Comparison of ENCODE assay signal across 25 cellular contexts in genomic region chr20:51043811-51044210, GRCh38. TPM values are rescaled to one million over a fixed set of nuclear protein-coding genes. Genes with fewer than 3 reads are reported as not detected.
DNase-seq lines count a peak whose midpoint lies in the region; ATAC-seq, FAIRE-seq and TF ChIP-seq lines count a peak whose summit lies in the region.
"Had no signal": no experiment of that assay in that cellular context is flagged by ENCODE, and none has a peak within 500 bp of the region (broad histone marks: within the 10 kb centered on the region; RNA-seq: fewer than 3 reads in every experiment).

No MANE protein-coding gene starts in this region.

- no peak overlapping the region for H3K4me2 ChIP-seq in GM23248 (ENCODE audit: unreplicated experiment)
- no peak overlapping the region for H3K4me2 ChIP-seq in PC-3 (ENCODE audit: low read length)
- H3K4me2 ChIP-seq in mesenchymal stem cell (ENCODE audit: low read length, poor library complexity, severe bottlenecking), result no peak overlapping the region

- no peak overlapping the region for H4K91ac ChIP-seq in mesenchymal stem cell (ENCODE audit: low read length)

- H3K9me3 ChIP-seq in GM23248 (ENCODE audit: low read depth), result no peaks in the 10 kb centered on the region
- H3K9me3 ChIP-seq in PC-3 (ENCODE audit: low read length), result no peaks in the 10 kb centered on the region
- H3K9me3 ChIP-seq in mesenchymal stem cell (ENCODE audit: control insufficient read depth, low read length), result peaks cover 8% of the 10 kb centered on the region
- H3K9me3 ChIP-seq in upper lobe of left lung, result peaks cover 0 to 5% (median 2%) of the 10 kb centered on the region in 4 donors
- H3K9me3 ChIP-seq: prostate gland had no signal

- no peak overlapping the region for H3K4ac ChIP-seq in mesenchymal stem cell (ENCODE audit: low read depth in 1 of 2, low read length in 2 of 2)

- H3K27ac ChIP-seq in GM23248, result no peak overlapping the region
- no peak overlapping the region for H3K27ac ChIP-seq in PC-3 (ENCODE audit: low read length)
- H3K27ac ChIP-seq in mesenchymal stem cell (ENCODE audit: low read length, poor library complexity, severe bottlenecking), result no peak overlapping the region
- no peak overlapping the region for H3K27ac ChIP-seq in upper lobe of left lung
- H3K27ac ChIP-seq: body of pancreas, prostate gland, sigmoid colon had no signal

- H2AK5ac ChIP-seq in mesenchymal stem cell (ENCODE audit: low read length, severe bottlenecking), result no peak overlapping the region

- H3K18ac ChIP-seq in mesenchymal stem cell (ENCODE audit: low read depth in 1 of 2, low read length in 2 of 2), result no peak overlapping the region

- no peaks in the 10 kb centered on the region for H3K27me3 ChIP-seq in GM23248 (replicated peaks; ENCODE audit: insufficient read depth)
- H3K27me3 ChIP-seq in PC-3 (ENCODE audit: low read length), result no peaks in the 10 kb centered on the region
- peaks cover 17 to 23% of the 10 kb centered on the region in 2 experiments for H3K27me3 ChIP-seq in mesenchymal stem cell (ENCODE audit: control insufficient read depth in 1 of 2, insufficient read depth in 1 of 2, low read length in 2 of 2)
- no peaks in the 10 kb centered on the region for H3K27me3 ChIP-seq in upper lobe of left lung
- H3K27me3 ChIP-seq: body of pancreas had no signal

- no peaks in the 10 kb centered on the region for H4K20me1 ChIP-seq in GM23248 (ENCODE audit: insufficient read depth)
- no peaks in the 10 kb centered on the region for H4K20me1 ChIP-seq in PC-3 (ENCODE audit: low read length)

- no peak overlapping the region for H3K4me3 ChIP-seq in GM23248
- no peak overlapping the region for H3K4me3 ChIP-seq in PC-3 (ENCODE audit: low read length)
- no peak overlapping the region for H3K4me3 ChIP-seq in epithelial cell of esophagus (ENCODE audit: low read length)
- H3K4me3 ChIP-seq in mesenchymal stem cell (ENCODE audit: insufficient read depth in 1 of 2, low read depth in 1 of 2, low read length in 2 of 2), result no peak overlapping the region
- H3K4me3 ChIP-seq in upper lobe of left lung, result no peak overlapping the region
- H3K4me3 ChIP-seq: body of pancreas, prostate gland, sigmoid colon had no signal

- H2BK5ac ChIP-seq in mesenchymal stem cell (ENCODE audit: low read depth, low read length, poor library complexity, severe bottlenecking), result no peak overlapping the region

- H2BK120ac ChIP-seq in mesenchymal stem cell (ENCODE audit: low read depth, low read length), result no peak overlapping the region

- no peaks in the 10 kb centered on the region for H3F3A ChIP-seq in GM23248 (ENCODE audit: insufficient read depth)
- H3F3A ChIP-seq in PC-3 (ENCODE audit: low read length, unreplicated experiment), result no peaks in the 10 kb centered on the region

- H3K4me1 ChIP-seq in GM23248 (ENCODE audit: insufficient read depth), result peaks cover 14% of the 10 kb centered on the region
- peaks cover 4% of the 10 kb centered on the region; the same call in 1 of the 2 replicates for H3K4me1 ChIP-seq in PC-3 (ENCODE audit: insufficient read depth, low read length)
- no peaks in the 10 kb centered on the region for H3K4me1 ChIP-seq in mesenchymal stem cell (ENCODE audit: control insufficient read depth, insufficient read depth, low read depth, low read length)
- H3K4me1 ChIP-seq in upper lobe of left lung, result no peaks in the 10 kb centered on the region
- H3K4me1 ChIP-seq: body of pancreas, prostate gland, sigmoid colon had no signal

- H3K23ac ChIP-seq in mesenchymal stem cell (ENCODE audit: low read length in 2 of 2), result no peak overlapping the region

- H2AFZ ChIP-seq in GM23248 (no peak overlapping the region), PC-3 (ENCODE audit: low read length) (no peak overlapping the region), mesenchymal stem cell (ENCODE audit: low read depth, low read length) (no peak overlapping the region)

- H4K8ac ChIP-seq in mesenchymal stem cell (ENCODE audit: low read length), result no peak overlapping the region

- H3K9me2 ChIP-seq in GM23248 (ENCODE audit: insufficient read depth), result no peaks in the 10 kb centered on the region
- no peaks in the 10 kb centered on the region for H3K9me2 ChIP-seq in PC-3 (replicated peaks; ENCODE audit: low read length)

- no peak overlapping the region for H3K14ac ChIP-seq in mesenchymal stem cell (ENCODE audit: low read length in 2 of 2)

- TF ChIP-seq POLR2A in upper lobe of left lung (IDR thresholded peaks at IDR 0.05), result no peak

- no peaks in the 10 kb centered on the region for H3K79me1 ChIP-seq in mesenchymal stem cell (replicated peaks; ENCODE audit: low read length, poor library complexity, severe bottlenecking)

- no TSS peak for BruUV-seq in PC-3 (replicated peaks; lab: Mats Ljungman, UMichigan)

- intact Hi-C loops in PC-3 (cut with micrococcal nuclease), result no loop called here

- H2BK15ac ChIP-seq in mesenchymal stem cell (ENCODE audit: low read depth, poor library complexity, severe bottlenecking), result no peak overlapping the region

- H3K36me3 ChIP-seq in GM23248 (ENCODE audit: low read depth) (no peaks in the 10 kb centered on the region), PC-3 (ENCODE audit: low read depth, low read length) (no peaks in the 10 kb centered on the region), mesenchymal stem cell (ENCODE audit: control insufficient read depth in 1 of 2, insufficient read depth in 2 of 2, low read depth in 1 of 2, low read length in 2 of 2) (no peaks in the 10 kb centered on the region), upper lobe of left lung (no peaks in the 10 kb centered on the region)
- H3K36me3 ChIP-seq: prostate gland, sigmoid colon had no signal

- peak; percentile 51 for ATAC-seq in PC-3
- no peak for ATAC-seq in upper lobe of left lung (ENCODE audit: low FRiP score in 2 of 2)
- no peak for ATAC-seq in HG02623 (IDR thresholded peaks at IDR 0.05; ENCODE audit: unreplicated experiment)
- ATAC-seq: body of pancreas, esophagus mucosa had no signal

- in situ Hi-C loops in GM23248 (cut with MboI), result no loop called here

- POLR2A ChIA-PET in PC-3 (lab: Charles Lee; ENCODE audit: unreplicated experiment), result no interaction called here

- H3K79me2 ChIP-seq in GM23248 (ENCODE audit: insufficient read depth), result no peaks in the 10 kb centered on the region
- H3K79me2 ChIP-seq in PC-3 (ENCODE audit: low read length), result no peaks in the 10 kb centered on the region

- no peak overlapping the region for H2BK12ac ChIP-seq in mesenchymal stem cell (ENCODE audit: low read length in 2 of 2)

- H3K9ac ChIP-seq in GM23248, result no peak overlapping the region
- no peak overlapping the region for H3K9ac ChIP-seq in PC-3 (ENCODE audit: low read length)
- H3K9ac ChIP-seq in mesenchymal stem cell (ENCODE audit: low read length), result no peak overlapping the region

- TF ChIP-seq CTCF in PC-3 (conservative IDR thresholded peaks at IDR 0.05; ENCODE audit: low read depth, low read length), result no peak
- TF ChIP-seq CTCF in epithelial cell of esophagus (IDR thresholded peaks at IDR 0.05; ENCODE audit: insufficient read depth, low read depth, low read length, missing control alignments), result no peak
- no peak for TF ChIP-seq CTCF in upper lobe of left lung (IDR thresholded peaks at IDR 0.05)
- no peak for TF ChIP-seq CTCF in D721Med (IDR thresholded peaks at IDR 0.05; ENCODE audit: insufficient read depth, missing control alignments)

- TF ChIP-seq EP300 in upper lobe of left lung (IDR thresholded peaks at IDR 0.05), result no peak

- peak; percentile 79 for DNase-seq in GM23248
- DNase-seq in PC-3, result peak; percentile 83
- peak; percentile 75 for DNase-seq in epithelial cell of esophagus (ENCODE audit: low read depth)
- peak; percentile 32 for DNase-seq in mesenchymal stem cell
- no peak for DNase-seq in upper lobe of left lung
- DNase-seq in T-helper 2 cell, result no peak
- no peak for DNase-seq in D721Med (ENCODE audit: insufficient read length, low spot score)
- DNase-seq: activated CD4-positive, alpha-beta memory T cell treated with anti-CD3 and anti-CD28 coated beads for 36 hours; activated effector memory CD4-positive, alpha-beta T cell treated with Interleukin-2 at 50 U/mL for 16 hours; activated naive CD8-positive, alpha-beta T cell treated with anti-CD3 and anti-CD28 coated beads for 36 hours; body of pancreas; CD4-positive, alpha-beta memory T cell; DMS 273 treated with DMSO at 0.1 percent for 48 hours; effector CD8-positive, alpha-beta T cell; GOT3; kidney glomerular epithelial cell; NCI-H2081 treated with DMSO at 0.1 percent for 48 hours; NCI-H82; Right ventricle myocardium superior; sigmoid colon had no signal

- CTCF ChIA-PET in PC-3 (lab: Charles Lee), result no interaction called here

- 29 to 35% methylated on average over 5 of the region's 5 CpGs for WGBS in GM23248 (ENCODE audit: low coverage in 1 of 2, low lambda C conversion rate in 2 of 2, missing lambda C conversion rate in 2 of 2), 2 experiments
- 82% methylated on average over 5 of the region's 5 CpGs for WGBS in mesenchymal stem cell
- 85 to 93% methylated on average over 5 of the region's 5 CpGs for WGBS in upper lobe of left lung, 2 donors

- no peak for FAIRE-seq in D721Med (lab: Jason Lieb, UNC)
- FAIRE-seq: G401.6 had no signal

RNA-seq across cellular contexts. Expression of gene KCNG1, which starts 20.9 kb away (rescaled TPM):
- total RNA-seq in GM23248 (2014; rRNA removed; shearing (Covaris generic)), result 19.1 and 29.0 TPM in 2 replicates
- 10.4 and 11.1 TPM in 2 replicates for polyA plus RNA-seq in GM23248 (2016; fragmentation: Nextera tagmentation; extraction: Ambion mirVana)
- total RNA-seq in PC-3 (2014; rRNA removed) (61.5 and 74.1 TPM in 2 replicates), upper lobe of left lung (under 1 TPM in 4 of 6 donors, not detected in 2; 0.17 to 0.37 (median 0.25) TPM)
- polyA plus RNA-seq in mesenchymal stem cell (2013, experiment 1 of 2), result 8.2 TPM
- polyA plus RNA-seq in mesenchymal stem cell (2013, experiment 2 of 2), result 7.5 TPM
- total RNA-seq: CD4-positive, alpha-beta memory T cell; OCI-LY7 had no signal
- polyA plus RNA-seq: CD4-positive, alpha-beta memory T cell had no signal

Comparison
In these comparisons a context has a peak if more than half of its experiments do, and no peak if none do; other contexts are left out.
1. DNase-seq: peak in GM23248 (single experiment), PC-3 (single experiment), epithelial cell of esophagus (single experiment) and mesenchymal stem cell (single experiment); none in upper lobe of left lung (0 of 2), T-helper 2 cell (0 of 5) and D721Med (single experiment).
2. RNA of gene KCNG1, which starts 20.9 kb away (total RNA-seq): 61.5 to 74.1 TPM in PC-3 and 19.1 to 29.0 TPM in GM23248; 0.17 to 0.37 TPM in upper lobe of left lung; every median in the first group is over 10 times any median in the second.